1 cellular context compared by ENCODE assay signal in genomic region chr12:128265566-128265965, GRCh38.
TF ChIP-seq lines count a peak whose summit lies in the region.

No MANE protein-coding gene starts in this region.

TF ChIP-seq in H1, 55 proteins besides CTCF, POLR2A, EP300 and RAD21:
- TF ChIP-seq GTF2F1 (IDR thresholded peaks at IDR 0.05; ENCODE audit: borderline replicate concordance, low read depth, low read length): no peak
- TF ChIP-seq PHF8 (conservative IDR thresholded peaks at IDR 0.05; ENCODE audit: low read depth, low read length): no peak
- TF ChIP-seq BACH1 (IDR thresholded peaks at IDR 0.05; ENCODE audit: low read length): no peak
- no peak for TF ChIP-seq CHD1 (IDR thresholded peaks at IDR 0.05; ENCODE audit: low read depth, low read length)
- no peak for TF ChIP-seq YY1 (IDR thresholded peaks at IDR 0.05; ENCODE audit: low read depth, low read length)
- TF ChIP-seq SIRT6 (IDR thresholded peaks at IDR 0.05; ENCODE audit: low read length): no peak
- TF ChIP-seq SIN3A (conservative IDR thresholded peaks at IDR 0.05 in 1 of 2, IDR thresholded peaks at IDR 0.05 in 1 of 2; ENCODE audit: low read depth in 1 of 2, low read length in 2 of 2): no peak
- TF ChIP-seq JUN (IDR thresholded peaks at IDR 0.05; ENCODE audit: low read depth, low read length): no peak
- no peak for TF ChIP-seq E2F6 (IDR thresholded peaks at IDR 0.05)
- TF ChIP-seq KDM4A (IDR thresholded peaks at IDR 0.05; ENCODE audit: low read depth, low read length, severe bottlenecking): no peak
- no peak for TF ChIP-seq KDM1A (IDR thresholded peaks at IDR 0.05; ENCODE audit: borderline replicate concordance, low read length)
- no peak for TF ChIP-seq USF2 (IDR thresholded peaks at IDR 0.05; ENCODE audit: low read length)
- TF ChIP-seq SP4 (IDR thresholded peaks at IDR 0.05; ENCODE audit: low read length): no peak
- no peak for TF ChIP-seq SRF (IDR thresholded peaks at IDR 0.05; ENCODE audit: low read depth, low read length)
- TF ChIP-seq EZH2 (IDR thresholded peaks at IDR 0.05; ENCODE audit: low read depth, low read length, severe bottlenecking): no peak
- TF ChIP-seq EGR1 (IDR thresholded peaks at IDR 0.05; ENCODE audit: borderline replicate concordance, low read depth, low read length): no peak
- no peak for TF ChIP-seq RXRA (IDR thresholded peaks at IDR 0.05; ENCODE audit: insufficient read depth, low read depth, low read length)
- TF ChIP-seq CBX8 (IDR thresholded peaks at IDR 0.05; ENCODE audit: borderline replicate concordance, low read depth, low read length): no peak
- no peak for TF ChIP-seq POLR2AphosphoS5 (IDR thresholded peaks at IDR 0.05; ENCODE audit: low read depth, low read length)
- no peak for TF ChIP-seq CREB1 (IDR thresholded peaks at IDR 0.05)
